In the genomic region with DNA sequence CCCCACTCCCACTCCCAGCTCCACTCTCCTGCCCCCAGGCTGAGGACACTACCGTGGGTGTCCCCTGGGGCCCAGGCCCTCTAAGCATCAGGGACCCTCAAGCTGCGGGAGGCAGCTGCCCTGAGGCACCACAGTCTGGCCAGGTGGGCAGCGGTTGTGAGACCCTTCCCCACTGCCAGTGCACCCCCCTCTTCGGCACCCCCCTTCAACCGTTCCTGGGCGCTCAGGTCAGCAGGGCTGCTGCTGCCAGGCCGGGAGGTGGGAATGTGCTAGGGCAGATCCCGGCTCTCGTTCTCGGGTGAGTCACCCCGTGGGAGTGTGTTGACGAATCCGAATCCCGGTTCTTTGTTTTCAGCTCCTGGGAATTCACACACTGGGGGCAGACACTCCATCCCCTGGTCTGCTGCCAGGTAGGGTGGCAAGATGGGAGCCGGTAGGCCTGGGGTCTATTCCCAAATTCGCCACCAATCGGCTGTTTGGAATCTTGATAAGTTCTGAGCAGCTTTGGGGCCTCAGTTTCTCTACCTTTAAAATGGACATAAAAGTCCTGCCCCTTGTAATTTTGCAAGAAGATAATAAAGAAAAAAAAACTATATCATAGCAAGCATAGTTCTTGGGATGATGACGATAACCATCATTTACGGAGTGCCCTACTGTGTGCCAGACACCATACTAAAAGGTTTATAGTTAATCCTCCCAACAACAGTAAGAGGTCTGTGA, we compare ENCODE assay signal across 11 cellular contexts. TPM values are rescaled to one million over a fixed set of nuclear protein-coding genes. Genes with fewer than 3 reads are reported as not detected.
A peak's percentile ranks its signal among the peaks of the same experiment; 100 is the strongest.
DNase-seq lines count a peak whose midpoint lies in the region; ATAC-seq and TF ChIP-seq lines count a peak whose summit lies in the region.
"Had no signal": no experiment of that assay in that cellular context is flagged by ENCODE, and none has a peak within 500 bp of the region (broad histone marks: within the 10 kb centered on the region; RNA-seq: fewer than 3 reads in every experiment).

No MANE protein-coding gene starts in this region.

- H3K9ac ChIP-seq in PC-3 (ENCODE audit: low read length) = no peak overlapping the region

- BruUV-seq in PC-3 (replicated peaks; lab: Mats Ljungman, UMichigan) = no TSS peak

- peak; percentile 93 for ATAC-seq in PC-3
- no peak for ATAC-seq in HG03095 (IDR thresholded peaks at IDR 0.05; ENCODE audit: unreplicated experiment)
- ATAC-seq in heart right ventricle = no peak

- no peak overlapping the region for H3K4me3 ChIP-seq in PC-3 (ENCODE audit: low read length)
- H3K4me3 ChIP-seq in esophagus (ENCODE audit: low read depth in 1 of 2, low read length in 2 of 2) = no peak overlapping the region
- H3K4me3 ChIP-seq in prostate gland = no peak overlapping the region
- H3K4me3 ChIP-seq in heart right ventricle = no peak overlapping the region
- H3K4me3 ChIP-seq in WERI-Rb-1 (ENCODE audit: low read depth, low read length) = no peak overlapping the region
- H3K4me3 ChIP-seq: cardiac muscle cell had no signal

- H2AFZ ChIP-seq in PC-3 (ENCODE audit: low read length) = peak overlapping the region; percentile 62

- H3K4me1 ChIP-seq in PC-3 (ENCODE audit: insufficient read depth, low read length) (peaks cover 4% of the 10 kb centered on the region; the same call in 1 of the 2 replicates), esophagus (ENCODE audit: control insufficient read depth in 2 of 2, insufficient read depth in 2 of 2, low read length in 1 of 2) (peaks cover 0 to 15% of the 10 kb centered on the region in 2 donors), prostate gland (replicated peaks) (no peaks in the 10 kb centered on the region), heart right ventricle (peaks cover 0 to 33% (median 11%) of the 10 kb centered on the region in 9 donors)

- H3K9me3 ChIP-seq in PC-3 (ENCODE audit: low read length) = no peaks in the 10 kb centered on the region
- H3K9me3 ChIP-seq in esophagus (ENCODE audit: control insufficient read depth in 2 of 2, insufficient read depth in 1 of 2, low read depth in 1 of 2, low read length in 1 of 2) = no peaks in the 10 kb centered on the region
- H3K9me3 ChIP-seq in prostate gland = no peaks in the 10 kb centered on the region
- no peaks in the 10 kb centered on the region for H3K9me3 ChIP-seq in heart right ventricle
- H3K9me3 ChIP-seq in WERI-Rb-1 (ENCODE audit: severe bottlenecking) = no peaks in the 10 kb centered on the region

- CTCF ChIA-PET in PC-3 (lab: Charles Lee) = no interaction called here

- intact Hi-C loops in PC-3 (cut with micrococcal nuclease) = no loop called here
- intact Hi-C loops in prostate gland (cut with DNase I) = no loop called here
- intact Hi-C loops in heart right ventricle (cut with DNase I) = loop anchor here in 1 of 10 donors (5.0 kb wide), 1 partner anchor 37 kb away; no protein-coding TSS in a partner anchor

- POLR2A ChIA-PET in PC-3 (lab: Charles Lee; ENCODE audit: unreplicated experiment) = no interaction called here

- TF ChIP-seq CTCF in PC-3 (conservative IDR thresholded peaks at IDR 0.05; ENCODE audit: low read depth, low read length) = no peak
- peak in 1 of 4 experiments; percentile 24 for TF ChIP-seq CTCF in prostate gland (IDR thresholded peaks at IDR 0.05)
- TF ChIP-seq CTCF in heart right ventricle (IDR thresholded peaks at IDR 0.05) = no peak
- no peak for TF ChIP-seq CTCF in WERI-Rb-1 (IDR thresholded peaks at IDR 0.05; ENCODE audit: low read depth, low read length)

- H3K27me3 ChIP-seq in PC-3 (ENCODE audit: low read length) (no peaks in the 10 kb centered on the region), esophagus (ENCODE audit: control insufficient read depth in 1 of 2, insufficient read depth in 2 of 2, low read length in 2 of 2) (no peaks in the 10 kb centered on the region), prostate gland (replicated peaks; ENCODE audit: insufficient read depth) (no peaks in the 10 kb centered on the region), heart right ventricle (peaks cover 0 to 27% (median 14%) of the 10 kb centered on the region in 7 donors), WERI-Rb-1 (ENCODE audit: insufficient read depth, low read depth, severe bottlenecking) (no peaks in the 10 kb centered on the region)
- H3K27me3 ChIP-seq: cardiac muscle cell had no signal

- no peaks in the 10 kb centered on the region for H3K79me2 ChIP-seq in PC-3 (ENCODE audit: low read length)

- H3K36me3 ChIP-seq in PC-3 (ENCODE audit: low read depth, low read length) (no peaks in the 10 kb centered on the region), esophagus (ENCODE audit: control insufficient read depth in 2 of 2, insufficient read depth in 2 of 2, low read length in 1 of 2) (no peaks in the 10 kb centered on the region), prostate gland (no peaks in the 10 kb centered on the region), heart right ventricle (no peaks in the 10 kb centered on the region), WERI-Rb-1 (no peaks in the 10 kb centered on the region)
- H3K36me3 ChIP-seq: cardiac muscle cell had no signal

- H3K4me2 ChIP-seq in PC-3 (ENCODE audit: low read length) = peak overlapping the region; percentile 67

- H3F3A ChIP-seq in PC-3 (ENCODE audit: low read length, unreplicated experiment) = no peaks in the 10 kb centered on the region

- peak; percentile 23 for TF ChIP-seq POLR2A in prostate gland (IDR thresholded peaks at IDR 0.05)

- H3K9me2 ChIP-seq in PC-3 (replicated peaks; ENCODE audit: low read length) = no peaks in the 10 kb centered on the region

- DNase-seq in GM04504 (ENCODE audit: low read depth) (peak; percentile 16), PC-3 (peak; percentile 76), prostate gland (ENCODE audit: low spot score) (peak; percentile 68), SIG-M5 treated with dmso at 0.1 percent for 504 hours (lab: John Stamatoyannopoulos, UW; ENCODE audit: unreplicated experiment) (no peak), heart right ventricle (no peak), WERI-Rb-1 (no peak)
- DNase-seq: DMS79 treated with DMSO at 0.1 percent for 48 hours, NCI-H2227 treated with DMSO at 0.1 percent for 48 hours had no signal

- 35 to 52% methylated on average over 19 of the region's 19 CpGs for WGBS in esophagus, 2 donors
- WGBS in prostate gland = 29% methylated on average over 19 of the region's 19 CpGs
- WGBS in heart right ventricle, 2 donors = 44 to 63% methylated on average over 19 of the region's 19 CpGs

- H3K27ac ChIP-seq in PC-3 (ENCODE audit: low read length) = no peak overlapping the region
- H3K27ac ChIP-seq in esophagus (ENCODE audit: low read depth in 2 of 2, low read length in 1 of 2) = peak overlapping the region; percentile 84 to 90
- peak overlapping the region; percentile 56 to 71 for H3K27ac ChIP-seq in prostate gland
- no peak overlapping the region for H3K27ac ChIP-seq in heart right ventricle
- H3K27ac ChIP-seq in WERI-Rb-1 = no peak overlapping the region

- H4K20me1 ChIP-seq in PC-3 (ENCODE audit: low read length) = no peaks in the 10 kb centered on the region

RNA-seq across cellular contexts. Expression of a gene that starts 28.5 kb away (rescaled TPM):
- total RNA-seq in PC-3 (2014; rRNA removed) = 12.8 and 21.4 TPM in 2 replicates
- polyA plus RNA-seq in esophagus = 10 to 100 TPM; 10.8 to 18.1 TPM
- total RNA-seq in prostate gland = 10 to 100 TPM; 90.9 to 96.9 TPM
- 10 to 100 TPM; 54.4 to 79.8 (median 66.1) TPM for total RNA-seq in heart right ventricle
- polyA plus RNA-seq in heart right ventricle = 10 to 100 TPM; 19.5 to 44.9 TPM

Comparison
In these comparisons a context has a peak if more than half of its experiments do, and no peak if none do; other contexts are left out.
1. DNase-seq: peak in GM04504 (single experiment), PC-3 (single experiment) and prostate gland (single experiment); none in SIG-M5 treated with dmso at 0.1 percent for 504 hours (single experiment), heart right ventricle (0 of 2) and WERI-Rb-1 (single experiment).
2. H3K27ac ChIP-seq: peak in esophagus (2 of 2) and prostate gland (2 of 2); none in PC-3 (single experiment), heart right ventricle (0 of 10) and WERI-Rb-1 (single experiment).